15 cellular contexts compared by ENCODE assay signal in the genomic region with DNA sequence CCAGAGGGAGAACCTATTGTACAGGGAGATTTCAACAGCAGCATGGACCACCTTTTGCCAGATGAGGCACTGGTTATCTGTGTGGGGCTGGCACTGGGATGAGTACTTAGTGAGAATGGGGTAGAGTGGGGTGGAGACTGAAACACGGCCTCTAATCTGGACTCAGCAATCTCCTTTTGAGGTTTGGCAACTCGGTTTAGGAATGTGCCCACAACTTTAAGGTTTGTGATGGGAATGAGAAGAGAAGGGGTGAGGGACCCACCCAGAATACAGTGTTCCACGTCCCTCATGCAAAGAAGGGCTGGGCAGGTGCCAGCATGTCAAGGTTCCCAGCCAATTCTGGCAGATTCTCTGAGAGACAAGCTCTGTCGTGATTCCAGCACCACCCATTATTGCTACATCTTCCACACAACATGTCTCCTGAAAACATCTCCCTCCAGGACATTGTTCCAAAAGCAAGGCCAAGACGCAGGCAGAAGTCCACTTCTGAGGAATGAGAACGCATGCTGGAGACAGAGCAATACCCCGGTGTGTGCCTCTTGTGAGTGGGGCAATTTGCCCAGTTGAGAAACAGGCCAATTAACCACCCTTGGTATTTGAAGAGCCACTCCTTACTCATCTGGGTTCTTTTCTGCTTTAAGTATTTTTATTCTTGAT. TPM values are rescaled to one million over a fixed set of nuclear protein-coding genes. Genes with fewer than 3 reads are reported as not detected.
DNase-seq lines count a peak whose midpoint lies in the region; ATAC-seq and TF ChIP-seq lines count a peak whose summit lies in the region.
"Had no signal": no experiment of that assay in that cellular context is flagged by ENCODE, and none has a peak within 500 bp of the region (broad histone marks: within the 10 kb centered on the region; RNA-seq: fewer than 3 reads in every experiment).

No MANE protein-coding gene starts in this region.

- no peak overlapping the region for H3K27ac Mint-ChIP-seq in CD14-positive monocyte
- H3K27ac Mint-ChIP-seq: activated CD8-positive, alpha-beta T cell treated with anti-CD3 and anti-CD28 coated beads, Interleukin-2, amount 10 ng/mL, durations not matched to agents 7 days and 5 days; activated naive CD4-positive, alpha-beta T cell treated with anti-CD3 and anti-CD28 coated beads, Interleukin-2, amount 50 U/mL, for 72 hours; nephron; stimulated activated naive B cell treated with anti-CD40 and anti-IgM and Interleukin-4, amounts not matched to agents 10 μg/mL and 1 μg/mL and 100 μg/mL, for 72 hours had no signal

- POLR2A ChIA-PET in BJ (lab: Charles Lee) = no interaction called here

- no peak overlapping the region for H3K4me3 ChIP-seq in BJ (ENCODE audit: low read depth, low read length)
- H3K4me3 ChIP-seq in OCI-LY3 (ENCODE audit: low read length) = no peak overlapping the region
- H3K4me3 ChIP-seq in prostate gland = no peak overlapping the region

- H3K27ac ChIP-seq in OCI-LY3 (ENCODE audit: low read length) (no peak overlapping the region), prostate gland (no peak overlapping the region)

- peaks cover 12% of the 10 kb centered on the region; the same call in 1 of the 2 replicates for H3K9me3 ChIP-seq in OCI-LY3 (ENCODE audit: insufficient read depth, low read length)
- H3K9me3 ChIP-seq in prostate gland = no peaks in the 10 kb centered on the region

- no peaks in the 10 kb centered on the region for H4K20me1 ChIP-seq in OCI-LY3 (ENCODE audit: insufficient read depth, low read length)

- 13% methylated on average over 7 of the region's 7 CpGs for WGBS in prostate gland

- peaks cover 15 to 30% (median 18%) of the 10 kb centered on the region in 7 donors for H3K9me3 Mint-ChIP-seq in CD14-positive monocyte
- H3K9me3 Mint-ChIP-seq: nephron had no signal

- no peaks in the 10 kb centered on the region for H3K27me3 ChIP-seq in BJ (ENCODE audit: control insufficient read depth, insufficient read depth, low read length)
- H3K27me3 ChIP-seq in OCI-LY3 (ENCODE audit: low read depth, low read length) = no peaks in the 10 kb centered on the region
- H3K27me3 ChIP-seq in prostate gland (replicated peaks; ENCODE audit: insufficient read depth) = no peaks in the 10 kb centered on the region

- CTCF ChIA-PET in BJ (lab: Yijun Ruan, JAX) = interaction anchor here (1.1 kb wide), 1 partner anchor 11 kb away, joined by 3 read pairs; no protein-coding TSS in a partner anchor

- peaks cover 4 to 6% (median 4%) of the 10 kb centered on the region in 3 donors for H3K27me3 Mint-ChIP-seq in CD14-positive monocyte (ENCODE audit: low read depth in 3 of 3)
- H3K27me3 Mint-ChIP-seq: stimulated activated naive B cell treated with anti-CD40 and anti-IgM and Interleukin-4, amounts not matched to agents 10 μg/mL and 1 μg/mL and 100 μg/mL, for 72 hours had no signal

- H3K9ac ChIP-seq in OCI-LY3 (ENCODE audit: low read length) = no peak overlapping the region

- no peak overlapping the region for H3K4me3 Mint-ChIP-seq in CD14-positive monocyte
- H3K4me3 Mint-ChIP-seq: activated CD8-positive, alpha-beta T cell treated with anti-CD3 and anti-CD28 coated beads, Interleukin-2, amount 10 ng/mL, durations not matched to agents 7 days and 5 days; nephron; stimulated activated naive B cell treated with anti-CD40 and anti-IgM and Interleukin-4, amounts not matched to agents 10 μg/mL and 1 μg/mL and 100 μg/mL, for 72 hours had no signal

- no peaks in the 10 kb centered on the region for H3K79me2 ChIP-seq in OCI-LY3 (ENCODE audit: low read length)

- H3K4me2 ChIP-seq in OCI-LY3 (ENCODE audit: low read length) = no peak overlapping the region

- no peak for TF ChIP-seq POLR2A in prostate gland (IDR thresholded peaks at IDR 0.05)

- H3K36me3 Mint-ChIP-seq in CD14-positive monocyte = no peaks in the 10 kb centered on the region

- H3K4me1 ChIP-seq in OCI-LY3 (ENCODE audit: low read length) (no peaks in the 10 kb centered on the region), prostate gland (replicated peaks) (no peaks in the 10 kb centered on the region)

- H3K36me3 ChIP-seq in BJ (ENCODE audit: control insufficient read depth, insufficient read depth, low read length) (no peaks in the 10 kb centered on the region), OCI-LY3 (replicated peaks; ENCODE audit: low read depth, low read length) (no peaks in the 10 kb centered on the region), prostate gland (no peaks in the 10 kb centered on the region)

- TF ChIP-seq CTCF in BJ (IDR thresholded peaks at IDR 0.05; ENCODE audit: insufficient read depth, low read depth, low read length) (0 out of 2 replicates have a peak, but pooled peaks have one; percentile 0), OCI-LY3 (IDR thresholded peaks at IDR 0.05; ENCODE audit: low read depth, low read length) (no peak), prostate gland (IDR thresholded peaks at IDR 0.05) (no peak), CD14-positive monocyte (IDR thresholded peaks at IDR 0.05) (no peak)

- H3K4me1 Mint-ChIP-seq in CD14-positive monocyte = no peaks in the 10 kb centered on the region

- H2AFZ ChIP-seq in OCI-LY3 (ENCODE audit: low read depth, low read length) = peak overlapping the region; percentile 21; the same call in 1 of the 2 replicates

- intact Hi-C loops in prostate gland (cut with DNase I) (no loop called here), CD14-positive monocyte (cut with micrococcal nuclease) (no loop called here)

- ATAC-seq in HG03354 (IDR thresholded peaks at IDR 0.05; ENCODE audit: poor library complexity, severe bottlenecking, unreplicated experiment) (no peak), HG03280 (IDR thresholded peaks at IDR 0.05; ENCODE audit: unreplicated experiment) (no peak)
- ATAC-seq: activated CD8-positive, alpha-beta T cell treated with anti-CD3 and anti-CD28 coated beads, Interleukin-2, amount 10 ng/mL, durations not matched to agents 7 days and 5 days; activated naive CD4-positive, alpha-beta T cell treated with anti-CD3 and anti-CD28 coated beads, Interleukin-2, amount 50 U/mL, for 72 hours; stimulated activated naive B cell treated with anti-CD40 and anti-IgM and Interleukin-4, amounts not matched to agents 10 μg/mL and 1 μg/mL and 100 μg/mL, for 72 hours had no signal

- peak; percentile 86 for DNase-seq in BJ (ENCODE audit: low read depth)
- DNase-seq in fibroblast of gingiva (ENCODE audit: low read depth) = peak; percentile 97
- peak; percentile 77 for DNase-seq in prostate gland (ENCODE audit: low spot score)
- no peak for DNase-seq in CD14-positive monocyte (ENCODE audit: low spot score)
- no peak for DNase-seq in HUDEP-2 (lab: John Stamatoyannopoulos, UW; ENCODE audit: unreplicated experiment in 76 of 76)
- DNase-seq: activated CD8-positive, alpha-beta T cell treated with anti-CD3 and anti-CD28 coated beads, Interleukin-2, amount 10 ng/mL, durations not matched to agents 7 days and 5 days; effector CD8-positive, alpha-beta T cell; NCI-H1105; NCI-H748 treated with DMSO at 0.1 percent for 48 hours; stimulated activated naive B cell treated with anti-CD40 and anti-IgM and Interleukin-4, amounts not matched to agents 10 μg/mL and 1 μg/mL and 100 μg/mL, for 72 hours had no signal

RNA-seq across cellular contexts. Expression of gene CCR4, which starts 37.5 kb away (rescaled TPM):
- polyA plus RNA-seq in BJ (2011; rRNA removed) = not detected in 2 replicates
- not detected in 2 replicates for polyA minus RNA-seq in BJ (2011; rRNA and poly(A)+ RNA removed)
- total RNA-seq in prostate gland = 1 to 10 TPM in 1 of 2 donors, under 1 TPM in 1; 0.14 to 1.2 TPM
- polyA plus RNA-seq in CD14-positive monocyte = under 1 TPM in 1 of 2 donors, not detected in 1; 0.04 TPM

Comparison
In these comparisons a context has a peak if more than half of its experiments do, and no peak if none do; other contexts are left out.
1. DNase-seq: peak in BJ (single experiment), fibroblast of gingiva (single experiment) and prostate gland (single experiment); none in CD14-positive monocyte (single experiment) and HUDEP-2 (0 of 76).